ENCODE assay signal across 14 cellular contexts in genomic region chr10:13276146-13276545, GRCh38. TPM values are rescaled to one million over a fixed set of nuclear protein-coding genes. Genes with fewer than 3 reads are reported as not detected.
"Had no signal": no experiment of that assay in that cellular context is flagged by ENCODE, and none has a peak within 500 bp of the region (broad histone marks: within the 10 kb centered on the region; RNA-seq: fewer than 3 reads in every experiment).

No MANE protein-coding gene starts in this region.

RNA-seq across cellular contexts. Expression of gene UCMA, which starts 42.0 kb away (rescaled TPM):
- total RNA-seq: activated B cell treated with CpG ODN at 0.5 μM for 24 hours; activated CD4-positive, alpha-beta memory T cell treated with anti-CD3 and anti-CD28 coated beads for 36 hours; activated CD4-positive, alpha-beta memory T cell treated with anti-CD3 and anti-CD28 coated beads, Interleukin-2, amount 10 ng/mL, durations not matched to agents 7 days and 5 days; activated CD4-positive, alpha-beta T cell treated with anti-CD3 and anti-CD28 coated beads for 36 hours; activated CD4-positive, alpha-beta T cell treated with anti-CD3 and anti-CD28 coated beads, Interleukin-2, amount 10 ng/mL, durations not matched to agents 24 days and 14 days; activated CD4-positive, alpha-beta T cell treated with anti-CD3 and anti-CD28 coated beads, Interleukin-2, amount 10 ng/mL, durations not matched to agents 7 days and 5 days; activated CD8-positive, alpha-beta memory T cell treated with anti-CD3 and anti-CD28 coated beads for 36 hours; activated CD8-positive, alpha-beta memory T cell treated with anti-CD3 and anti-CD28 coated beads, Interleukin-2, amount 10 ng/mL, durations not matched to agents 7 days and 5 days; activated CD8-positive, alpha-beta T cell treated with anti-CD3 and anti-CD28 coated beads for 36 hours; activated CD8-positive, alpha-beta T cell treated with anti-CD3 and anti-CD28 coated beads, Interleukin-2, amount 10 ng/mL, durations not matched to agents 7 days and 5 days; T-cell; T-helper 1 cell treated with Interleukin-12 subunit alpha and Interleukin-12 subunit beta and Interleukin-4 antibody, amounts not matched to agents 30 ng/mL and 1 ng/mL, for 36 hours; T-helper 17 cell; T-helper 2 cell treated with Interferon-gamma antibody and Interleukin-4, amounts not matched to agents 100 ng/mL and 5 ng/mL, for 36 hours had no signal
